Comparison of ENCODE assay signal across 14 cellular contexts in genomic region chr9:136700309-136700708, GRCh38. TPM values are rescaled to one million over a fixed set of nuclear protein-coding genes. Genes with fewer than 3 reads are reported as not detected.
DNase-seq lines count a peak whose midpoint lies in the region; ATAC-seq lines count a peak whose summit lies in the region.
"Had no signal": no experiment of that assay in that cellular context is flagged by ENCODE, and none has a peak within 500 bp of the region (broad histone marks: within the 10 kb centered on the region; RNA-seq: fewer than 3 reads in every experiment).

No MANE protein-coding gene starts in this region.

- no peak for ATAC-seq in stimulated activated effector memory CD8-positive, alpha-beta T cell treated with anti-CD3 and anti-CD28 coated beads, Interleukin-12 subunit alpha, Interleukin-12 subunit beta, amount 100 ng/mL, for 72 hours

- peak overlapping the region; percentile 55 for H3K27ac Mint-ChIP-seq in activated naive CD4-positive, alpha-beta T cell treated with anti-CD3 and anti-CD28 coated beads, Interleukin-2, amount 50 U/mL, for 24 hours
- no peak overlapping the region for H3K27ac Mint-ChIP-seq in activated naive CD4-positive, alpha-beta T cell treated with anti-CD3 and anti-CD28 coated beads for 36 hours
- H3K27ac Mint-ChIP-seq in stimulated activated effector memory CD8-positive, alpha-beta T cell treated with anti-CD3 and anti-CD28 coated beads, Interleukin-12 subunit alpha, Interleukin-12 subunit beta, amount 100 ng/mL, for 72 hours, result no peak overlapping the region

- H3K36me3 Mint-ChIP-seq in activated naive CD4-positive, alpha-beta T cell treated with anti-CD3 and anti-CD28 coated beads, Interleukin-2, amount 50 U/mL, for 24 hours, result no peaks in the 10 kb centered on the region
- H3K36me3 Mint-ChIP-seq in activated naive CD4-positive, alpha-beta T cell treated with anti-CD3 and anti-CD28 coated beads for 36 hours (ENCODE audit: low read depth), result no peaks in the 10 kb centered on the region
- H3K36me3 Mint-ChIP-seq in stimulated activated effector memory CD8-positive, alpha-beta T cell treated with anti-CD3 and anti-CD28 coated beads, Interleukin-12 subunit alpha, Interleukin-12 subunit beta, amount 100 ng/mL, for 72 hours, result no peaks in the 10 kb centered on the region

- DNase-seq in activated naive CD4-positive, alpha-beta T cell treated with anti-CD3 and anti-CD28 coated beads for 36 hours, result no peak
- DNase-seq in amniotic epithelial cell (ENCODE audit: low read depth), result peak; percentile 61
- DNase-seq in stimulated activated effector memory CD8-positive, alpha-beta T cell treated with anti-CD3 and anti-CD28 coated beads, Interleukin-12 subunit alpha, Interleukin-12 subunit beta, amount 100 ng/mL, for 72 hours (ENCODE audit: low spot score in 2 of 2), result no peak
- DNase-seq in AG20443 (ENCODE audit: low spot score), result no peak
- DNase-seq in iPS-NIHi7 (ENCODE audit: extremely low spot score), result no peak
- DNase-seq: ACHN, activated T-cell treated with anti-CD3 and anti-CD28 coated beads for 4 hours, NCI-H1417 treated with DMSO at 0.1 percent for 48 hours, NCI-H510A treated with DMSO at 0.1 percent for 48 hours, Right ventricle myocardium superior, uterus had no signal

- intact Hi-C loops in activated naive CD4-positive, alpha-beta T cell treated with anti-CD3 and anti-CD28 coated beads for 36 hours (cut with micrococcal nuclease), result loop anchor here (5.0 kb wide), 1 partner anchor 67 kb away; no protein-coding TSS in a partner anchor

- peaks cover 5% of the 10 kb centered on the region for H3K27me3 Mint-ChIP-seq in activated naive CD4-positive, alpha-beta T cell treated with anti-CD3 and anti-CD28 coated beads, Interleukin-2, amount 50 U/mL, for 24 hours
- H3K27me3 Mint-ChIP-seq in activated naive CD4-positive, alpha-beta T cell treated with anti-CD3 and anti-CD28 coated beads for 36 hours (ENCODE audit: low read depth), result peaks cover 7% of the 10 kb centered on the region

- CTCF ChIA-PET in activated naive CD4-positive, alpha-beta T cell treated with anti-CD3 and anti-CD28 coated beads for 36 hours (lab: Charles Lee), result interaction anchor here (0.6 to 1.6 kb wide), 4 partner anchors 26 to 387 kb away, joined by 3 to 9 read pairs (median 4); no protein-coding TSS in a partner anchor

- H3K4me3 Mint-ChIP-seq in activated naive CD4-positive, alpha-beta T cell treated with anti-CD3 and anti-CD28 coated beads, Interleukin-2, amount 50 U/mL, for 24 hours, result no peak overlapping the region
- H3K4me3 Mint-ChIP-seq in activated naive CD4-positive, alpha-beta T cell treated with anti-CD3 and anti-CD28 coated beads for 36 hours, result no peak overlapping the region
- peak overlapping the region; percentile 72 for H3K4me3 Mint-ChIP-seq in stimulated activated effector memory CD8-positive, alpha-beta T cell treated with anti-CD3 and anti-CD28 coated beads, Interleukin-12 subunit alpha, Interleukin-12 subunit beta, amount 100 ng/mL, for 72 hours

- peaks cover 17% of the 10 kb centered on the region for H3K4me1 Mint-ChIP-seq in activated naive CD4-positive, alpha-beta T cell treated with anti-CD3 and anti-CD28 coated beads, Interleukin-2, amount 50 U/mL, for 24 hours
- peaks cover 18% of the 10 kb centered on the region for H3K4me1 Mint-ChIP-seq in activated naive CD4-positive, alpha-beta T cell treated with anti-CD3 and anti-CD28 coated beads for 36 hours (ENCODE audit: low read depth)
- H3K4me1 Mint-ChIP-seq in stimulated activated effector memory CD8-positive, alpha-beta T cell treated with anti-CD3 and anti-CD28 coated beads, Interleukin-12 subunit alpha, Interleukin-12 subunit beta, amount 100 ng/mL, for 72 hours, result peaks cover 44% of the 10 kb centered on the region

- H3K9me3 Mint-ChIP-seq in activated naive CD4-positive, alpha-beta T cell treated with anti-CD3 and anti-CD28 coated beads, Interleukin-2, amount 50 U/mL, for 24 hours, result no peaks in the 10 kb centered on the region
- H3K9me3 Mint-ChIP-seq in activated naive CD4-positive, alpha-beta T cell treated with anti-CD3 and anti-CD28 coated beads for 36 hours, result no peaks in the 10 kb centered on the region
- no peaks in the 10 kb centered on the region for H3K9me3 Mint-ChIP-seq in stimulated activated effector memory CD8-positive, alpha-beta T cell treated with anti-CD3 and anti-CD28 coated beads, Interleukin-12 subunit alpha, Interleukin-12 subunit beta, amount 100 ng/mL, for 72 hours

RNA-seq across cellular contexts. Expression of gene DIPK1B, which starts 12.1 kb away (rescaled TPM):
- under 1 TPM in 1 of 2 experiments, not detected in 1; 0.10 TPM for total RNA-seq in activated naive CD4-positive, alpha-beta T cell treated with anti-CD3 and anti-CD28 coated beads for 36 hours
- total RNA-seq: osteoblast had no signal

RNA-seq across cellular contexts. Expression of gene AGPAT2, which starts 13.1 kb away (rescaled TPM):
- total RNA-seq in activated naive CD4-positive, alpha-beta T cell treated with anti-CD3 and anti-CD28 coated beads for 36 hours, result 1 to 10 TPM; 8.7 to 9.4 TPM

RNA-seq across cellular contexts. Expression of gene EGFL7, which starts 37.6 kb away (rescaled TPM):
- total RNA-seq in activated naive CD4-positive, alpha-beta T cell treated with anti-CD3 and anti-CD28 coated beads for 36 hours, result under 1 TPM; 0.25 to 0.52 TPM

RNA-seq across cellular contexts. Expression of gene LCN10, which starts 42.4 kb away (rescaled TPM):
- total RNA-seq in activated naive CD4-positive, alpha-beta T cell treated with anti-CD3 and anti-CD28 coated beads for 36 hours, result 1 to 10 TPM in 1 of 2 experiments, under 1 TPM in 1; 0.83 to 1.0 TPM
- total RNA-seq: lung microvascular endothelial cell, osteoblast had no signal

RNA-seq across cellular contexts. Expression of gene LCN6, which starts 48.0 kb away (rescaled TPM):
- total RNA-seq in activated naive CD4-positive, alpha-beta T cell treated with anti-CD3 and anti-CD28 coated beads for 36 hours, result not detected
- total RNA-seq: lung microvascular endothelial cell, osteoblast had no signal
